In genomic region chr17:60506312-60506711, GRCh38 we compare ENCODE assay signal across 10 cellular contexts. TPM values are rescaled to one million over a fixed set of nuclear protein-coding genes. Genes with fewer than 3 reads are reported as not detected.
DNase-seq lines count a peak whose midpoint lies in the region; ATAC-seq and TF ChIP-seq lines count a peak whose summit lies in the region.
"Had no signal": no experiment of that assay in that cellular context is flagged by ENCODE, and none has a peak within 500 bp of the region (broad histone marks: within the 10 kb centered on the region; RNA-seq: fewer than 3 reads in every experiment).

No MANE protein-coding gene starts in this region.

- H3K27ac Mint-ChIP-seq in H9: peak overlapping the region in 2 of 3 experiments; percentile 34 to 66; a peak in 3 of 7 replicates
- peak overlapping the region; percentile 94 for H3K27ac Mint-ChIP-seq in WTC11

- no peak overlapping the region for H4K91ac ChIP-seq in H9 (ENCODE audit: insufficient read length, low read depth, low read length)

- no peaks in the 10 kb centered on the region for H3K36me3 ChIP-seq in ACC112 (ENCODE audit: insufficient read depth, low read length)

- peaks cover 88% of the 10 kb centered on the region for H3K79me2 ChIP-seq in ACC112 (ENCODE audit: control insufficient read depth, insufficient read depth, low read length, unreplicated experiment)
- H3K79me2 ChIP-seq in H9 (ENCODE audit: insufficient read depth, low read length): no peaks in the 10 kb centered on the region; the same call in 1 of the 2 replicates

- POLR2A ChIA-PET in WTC11 (lab: Charles Lee): no interaction called here

- H3K27me3 Mint-ChIP-seq in H9 (ENCODE audit: low read depth): no peaks in the 10 kb centered on the region
- H3K27me3 Mint-ChIP-seq in WTC11 (ENCODE audit: low read depth): no peaks in the 10 kb centered on the region

- ATAC-seq in WTC11: no peak
- no peak for ATAC-seq in HG03175 (IDR thresholded peaks at IDR 0.05; ENCODE audit: unreplicated experiment)

- CTCF ChIA-PET in WTC11 (lab: Charles Lee): interaction anchor here (0.5 to 0.6 kb wide), 2 partner anchors 88 to 115 kb away, joined by 3 to 5 read pairs; no protein-coding TSS in a partner anchor

- no peaks in the 10 kb centered on the region for H4K20me1 ChIP-seq in H9 (ENCODE audit: control insufficient read depth, insufficient read depth, insufficient read length)

- no peak overlapping the region for H3K56ac ChIP-seq in H9 (ENCODE audit: insufficient read length, low read depth, low read length)

- H2AFZ ChIP-seq in ACC112 (ENCODE audit: low read length, unreplicated experiment) (no peak overlapping the region), H9 (ENCODE audit: low read length) (no peak overlapping the region)

- H3K4me1 Mint-ChIP-seq in H9 (0 out of 4 replicates have a peak, but pooled peaks cover 0 to 3% of the 10 kb centered on the region in 2 experiments), WTC11 (peaks cover 4% of the 10 kb centered on the region)

- no peak overlapping the region for H2BK5ac ChIP-seq in H9 (ENCODE audit: insufficient read length, low read length)

- WGBS in H9 (ENCODE audit: extremely low coverage, insufficient read length, low lambda C conversion rate): no CpG with 5 or more reads among the region's 1 CpG

- H3K27me3 ChIP-seq in ACC112 (ENCODE audit: insufficient read depth, low read length) (no peaks in the 10 kb centered on the region), H9 (ENCODE audit: insufficient read depth, low read length) (no peaks in the 10 kb centered on the region)

- H3K14ac ChIP-seq in H9 (ENCODE audit: insufficient read depth, low read length): no peak overlapping the region

- no peak overlapping the region for H2AK5ac ChIP-seq in H9 (ENCODE audit: insufficient read length, low read length)

- H3K79me1 ChIP-seq in H9 (ENCODE audit: insufficient read depth, low read depth, low read length, poor library complexity, severe bottlenecking): peaks cover 7% of the 10 kb centered on the region

- no peaks in the 10 kb centered on the region for H3K23me2 ChIP-seq in H9 (ENCODE audit: insufficient read length, low read depth, low read length, poor library complexity, severe bottlenecking)

- peaks cover 31% of the 10 kb centered on the region for H3K4me1 ChIP-seq in ACC112 (ENCODE audit: control insufficient read depth, insufficient read depth, low read length, unreplicated experiment)
- no peaks in the 10 kb centered on the region for H3K4me1 ChIP-seq in H9 (ENCODE audit: insufficient read depth, low read length)

- H3K9me3 Mint-ChIP-seq in H9 (no peaks in the 10 kb centered on the region), WTC11 (no peaks in the 10 kb centered on the region)

- DNase-seq in H9 (no peak), WTC11 (ENCODE audit: low spot score) (no peak), glomerular visceral epithelial cell (ENCODE audit: extremely low spot score) (peak; percentile 91), inferior parietal cortex (ENCODE audit: extremely low spot score) (no peak)
- DNase-seq in activated T-cell treated with anti-CD3 and anti-CD28 coated beads, Interleukin-2, amount 50 U/mL, for 48 hours: no peak
- DNase-seq in activated T-cell treated with anti-CD3 and anti-CD28 coated beads, Interleukin-2, amount 50 U/mL, for 1 hour: no peak
- DNase-seq: effector memory CD4-positive, alpha-beta T cell; NCI-H526 treated with DMSO at 0.1 percent for 48 hours had no signal

- H3K4me2 ChIP-seq in H9 (ENCODE audit: insufficient read depth, insufficient read length, low read length): no peak overlapping the region

- H2BK12ac ChIP-seq in H9 (ENCODE audit: insufficient read length, low read depth, low read length): no peak overlapping the region

- no peak overlapping the region for H3K9ac ChIP-seq in H9 (ENCODE audit: extremely low read depth, insufficient read length, low read length)

- H3K36me3 Mint-ChIP-seq in H9 (ENCODE audit: insufficient read depth in 1 of 3, low read depth in 3 of 3) (peaks cover 0 to 6% (median 4%) of the 10 kb centered on the region in 3 experiments; a peak in 4 of 7 replicates), WTC11 (peaks cover 4% of the 10 kb centered on the region; the same call in 1 of the 2 replicates)

- TF ChIP-seq CTCF in H9 (conservative IDR thresholded peaks at IDR 0.05) (no peak), WTC11 (IDR thresholded peaks at IDR 0.05) (no peak)

- H4K5ac ChIP-seq in H9 (ENCODE audit: insufficient read length, low read depth, low read length): no peak overlapping the region

- no peak overlapping the region for H3T11ph ChIP-seq in H9 (ENCODE audit: low read length)

- no peak overlapping the region for H3K4ac ChIP-seq in H9 (ENCODE audit: low read depth, low read length)

- H3K4me3 ChIP-seq in ACC112 (ENCODE audit: low read depth, low read length): peak overlapping the region; percentile 36; the same call in 1 of the 2 replicates

- no peak overlapping the region for H2BK20ac ChIP-seq in H9 (ENCODE audit: low read depth, low read length, poor library complexity, severe bottlenecking)

- no peaks in the 10 kb centered on the region for H3K9me3 ChIP-seq in H9 (ENCODE audit: control insufficient read depth, low read depth, low read length)

- H3K18ac ChIP-seq in H9 (ENCODE audit: insufficient read length, low read depth, low read length): no peak overlapping the region

- H2BK15ac ChIP-seq in H9 (ENCODE audit: low read depth, low read length): no peak overlapping the region

- no peak overlapping the region for H2BK120ac ChIP-seq in H9 (ENCODE audit: low read depth, low read length, poor library complexity, severe bottlenecking)

- no peak overlapping the region for H4K8ac ChIP-seq in H9 (replicated peaks; ENCODE audit: insufficient read length, low read depth, low read length)

- H3K4me3 Mint-ChIP-seq in H9 (no peak overlapping the region), WTC11 (no peak overlapping the region)

- H3K27ac ChIP-seq in ACC112 (ENCODE audit: low read depth, low read length) (peak overlapping the region; percentile 86), H9 (ENCODE audit: insufficient read length, low read depth, low read length) (no peak overlapping the region)

- no peak overlapping the region for H3K23ac ChIP-seq in H9 (ENCODE audit: insufficient read length, low read depth, low read length)

TF ChIP-seq in WTC11, 78 proteins besides CTCF, POLR2A, EP300 and RAD21:
- no peak for TF ChIP-seq FOXK1 (CRISPR knock-in tag; IDR thresholded peaks at IDR 0.05)
- TF ChIP-seq, protein P1, sequence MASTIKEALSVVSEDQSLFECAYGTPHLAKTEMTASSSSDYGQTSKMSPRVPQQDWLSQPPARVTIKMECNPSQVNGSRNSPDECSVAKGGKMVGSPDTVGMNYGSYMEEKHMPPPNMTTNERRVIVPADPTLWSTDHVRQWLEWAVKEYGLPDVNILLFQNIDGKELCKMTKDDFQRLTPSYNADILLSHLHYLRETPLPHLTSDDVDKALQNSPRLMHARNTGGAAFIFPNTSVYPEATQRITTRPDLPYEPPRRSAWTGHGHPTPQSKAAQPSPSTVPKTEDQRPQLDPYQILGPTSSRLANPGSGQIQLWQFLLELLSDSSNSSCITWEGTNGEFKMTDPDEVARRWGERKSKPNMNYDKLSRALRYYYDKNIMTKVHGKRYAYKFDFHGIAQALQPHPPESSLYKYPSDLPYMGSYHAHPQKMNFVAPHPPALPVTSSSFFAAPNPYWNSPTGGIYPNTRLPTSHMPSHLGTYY (CRISPR knock-in tag; IDR thresholded peaks at IDR 0.05): no peak

RNA-seq across cellular contexts. Expression of gene APPBP2, which starts 19.7 kb away (rescaled TPM):
- 17.0 and 17.8 TPM in 2 replicates for total RNA-seq in H9 (2021)
- total RNA-seq in WTC11 (2021): 15.3 to 17.1 TPM (median 16.8 TPM) in 3 replicates
